In the genomic region with DNA sequence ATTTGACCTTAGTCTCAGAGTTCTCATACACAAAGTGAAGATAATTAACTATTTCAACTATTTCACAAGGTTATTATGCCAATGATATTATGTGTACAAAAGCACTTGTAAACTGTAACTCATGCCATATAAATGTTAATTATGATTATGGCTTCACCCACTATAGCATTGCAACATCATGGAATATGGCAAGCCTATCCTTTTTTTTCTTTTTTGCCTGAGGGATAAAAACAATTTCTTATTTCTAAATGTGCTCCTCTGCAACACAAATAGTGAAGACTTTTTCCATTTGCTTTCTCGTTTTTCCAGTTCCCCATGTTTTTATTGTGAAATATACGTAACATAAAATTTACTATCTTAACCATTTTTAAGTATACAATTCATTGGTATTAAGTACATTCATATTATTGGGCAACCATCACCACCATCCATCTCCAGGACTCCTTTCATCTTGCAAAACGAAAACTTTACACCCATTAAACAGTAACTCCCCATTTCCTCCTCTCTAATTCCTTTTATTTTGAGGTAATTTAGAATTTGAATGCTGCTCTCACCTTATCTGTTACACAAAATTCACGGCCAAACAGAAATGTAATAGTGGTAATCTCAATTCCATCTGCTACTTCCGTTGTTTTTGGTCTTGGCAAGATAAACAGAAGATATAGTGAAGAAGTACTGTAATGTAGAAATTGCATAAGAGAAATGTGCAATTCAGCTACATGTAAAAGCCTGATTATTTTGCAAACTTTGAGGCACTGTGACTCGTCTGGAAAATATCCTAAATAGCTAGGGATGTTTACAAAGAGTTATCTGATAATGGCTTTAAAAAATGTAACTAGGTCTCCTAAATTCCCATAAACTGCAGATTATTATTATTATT, we compare ENCODE assay signal across 17 cellular contexts. TPM values are rescaled to one million over a fixed set of nuclear protein-coding genes. Genes with fewer than 3 reads are reported as not detected.
DNase-seq lines count a peak whose midpoint lies in the region; ATAC-seq and TF ChIP-seq lines count a peak whose summit lies in the region.
"Had no signal": no experiment of that assay in that cellular context is flagged by ENCODE, and none has a peak within 500 bp of the region (broad histone marks: within the 10 kb centered on the region; RNA-seq: fewer than 3 reads in every experiment).

No MANE protein-coding gene starts in this region.

- H3K9me3 ChIP-seq in IMR-90 (ENCODE audit: control insufficient read depth, insufficient read depth, low read length) = no peaks in the 10 kb centered on the region
- no peaks in the 10 kb centered on the region for H3K9me3 ChIP-seq in mammary epithelial cell (replicated peaks; ENCODE audit: insufficient read depth, low read length)
- H3K9me3 ChIP-seq in colonic mucosa = no peaks in the 10 kb centered on the region
- H3K9me3 ChIP-seq: BE2C, transverse colon had no signal

- H3K79me2 ChIP-seq in mammary epithelial cell (ENCODE audit: insufficient read depth, low read length) (no peaks in the 10 kb centered on the region), mesendoderm (ENCODE audit: control insufficient read depth, insufficient read depth, low read length) (no peaks in the 10 kb centered on the region)

- H2BK20ac ChIP-seq in IMR-90 (ENCODE audit: low read depth, low read length) = no peak overlapping the region

- H4K5ac ChIP-seq in IMR-90 (ENCODE audit: low read depth, low read length) = no peak overlapping the region
- H4K5ac ChIP-seq in mesendoderm (ENCODE audit: low read length) = no peak overlapping the region

- no peak overlapping the region for H4K8ac ChIP-seq in IMR-90 (ENCODE audit: low read depth in 2 of 2, low read length in 2 of 2)
- no peak overlapping the region for H4K8ac ChIP-seq in mesendoderm (ENCODE audit: low read depth, low read length)

- H2AFZ ChIP-seq in IMR-90 (replicated peaks; ENCODE audit: low read length, poor library complexity) (no peak overlapping the region), mammary epithelial cell (ENCODE audit: low read depth, low read length) (no peak overlapping the region)

- in situ Hi-C loops in IMR-90 (cut with MboI; ENCODE audit: low sequenced_read_pairs) = no loop called here
- in situ Hi-C loops in mammary epithelial cell (cut with MboI; ENCODE audit: low sequenced_read_pairs in 2 of 2) = no loop called here

- H3K4me2 ChIP-seq in IMR-90 (ENCODE audit: low read depth, low read length) = peak overlapping the region; percentile 32
- H3K4me2 ChIP-seq in mammary epithelial cell (ENCODE audit: insufficient read depth, low read depth, low read length) = no peak overlapping the region
- H3K4me2 ChIP-seq in mesendoderm (ENCODE audit: low read length) = no peak overlapping the region

- TF ChIP-seq POLR2A in IMR-90 (IDR thresholded peaks at IDR 0.05; ENCODE audit: low read depth, low read length) = no peak

- no peak overlapping the region for H3K56ac ChIP-seq in IMR-90 (ENCODE audit: extremely low read depth, insufficient read depth, low read length)
- H3K56ac ChIP-seq in mesendoderm (ENCODE audit: low read length) = no peak overlapping the region

- H4K20me1 ChIP-seq in IMR-90 (ENCODE audit: insufficient read depth, low read length) (no peaks in the 10 kb centered on the region), mammary epithelial cell (ENCODE audit: insufficient read depth, low read length) (no peaks in the 10 kb centered on the region)

- H3K27me3 ChIP-seq in IMR-90 (ENCODE audit: control insufficient read depth, insufficient read depth, low read length) (no peaks in the 10 kb centered on the region), mammary epithelial cell (ENCODE audit: insufficient read depth, low read length) (no peaks in the 10 kb centered on the region), mesendoderm (ENCODE audit: insufficient read depth, low read length, poor library complexity) (no peaks in the 10 kb centered on the region), colonic mucosa (no peaks in the 10 kb centered on the region)
- H3K27me3 ChIP-seq: BE2C, transverse colon had no signal

- H3K27ac ChIP-seq in IMR-90 (ENCODE audit: insufficient read depth, low read length) (peak overlapping the region; percentile 59; the same call in 1 of the 2 replicates), mammary epithelial cell (ENCODE audit: insufficient read depth, low read depth, low read length) (no peak overlapping the region), mesendoderm (ENCODE audit: low read depth, low read length) (no peak overlapping the region), colonic mucosa (no peak overlapping the region)
- H3K27ac ChIP-seq: transverse colon had no signal

- no peak overlapping the region; the same call in 1 of the 2 replicates for H3K18ac ChIP-seq in IMR-90 (ENCODE audit: low read depth, low read length)
- H3K18ac ChIP-seq in mesendoderm (ENCODE audit: low read length) = no peak overlapping the region

- ATAC-seq in IMR-90 (ENCODE audit: low read depth) (peak; percentile 86), HG03280 (IDR thresholded peaks at IDR 0.05; ENCODE audit: unreplicated experiment) (no peak)
- ATAC-seq: GM12878 had no signal

- POLR2A ChIA-PET in IMR-90 (lab: Charles Lee; ENCODE audit: unreplicated experiment) = no interaction called here
- POLR2A ChIA-PET in HEK293T (lab: Yijun Ruan, JAX) = no interaction called here

- intact Hi-C loops in IMR-90 (cut with micrococcal nuclease) = no loop called here
- intact Hi-C loops in mammary epithelial cell (cut with micrococcal nuclease) = no loop called here
- intact Hi-C loops in colonic mucosa (cut with DNase I) = no loop called here

- H3K36me3 ChIP-seq in IMR-90 (ENCODE audit: control insufficient read depth, insufficient read depth, low read length) = no peaks in the 10 kb centered on the region
- H3K36me3 ChIP-seq in mammary epithelial cell (ENCODE audit: insufficient read depth, low read length) = no peaks in the 10 kb centered on the region
- H3K36me3 ChIP-seq in mesendoderm (ENCODE audit: control insufficient read depth, insufficient read depth, low read length) = no peaks in the 10 kb centered on the region
- no peaks in the 10 kb centered on the region for H3K36me3 ChIP-seq in colonic mucosa
- H3K36me3 ChIP-seq: BE2C, transverse colon had no signal

- TF ChIP-seq RAD21 in IMR-90 (IDR thresholded peaks at IDR 0.05; ENCODE audit: low read length) = no peak

- peak; percentile 80 for DNase-seq in AG10803 (ENCODE audit: low read depth)
- DNase-seq in IMR-90 = peak; percentile 77
- peak; percentile 17 for DNase-seq in mammary epithelial cell
- DNase-seq in mesendoderm = peak; percentile 13
- DNase-seq in kidney glomerular epithelial cell (lab: John Stamatoyannopoulos, UW) = no peak
- no peak for DNase-seq in HEK293T (ENCODE audit: extremely low spot score)
- no peak for DNase-seq in colonic mucosa
- DNase-seq: activated CD4-positive, CD25-positive, alpha-beta regulatory T cell; activated naive CD8-positive, alpha-beta T cell treated with anti-CD3 and anti-CD28 coated beads, Interleukin-2, amount 10 ng/mL, durations not matched to agents 7 days and 5 days; activated T-cell treated with anti-CD3 and anti-CD28 coated beads for 4 hours; BE2C; DMS53; Kasumi-1; transverse colon had no signal

- H2BK5ac ChIP-seq in IMR-90 (ENCODE audit: low read depth, low read length, poor library complexity, severe bottlenecking) (peak overlapping the region; percentile 67), mesendoderm (ENCODE audit: low read length) (no peak overlapping the region)

- H3K4me3 ChIP-seq in AG10803 (ENCODE audit: low read length) (no peak overlapping the region), IMR-90 (ENCODE audit: insufficient read depth, low read depth, low read length) (no peak overlapping the region), mammary epithelial cell (replicated peaks in 1 of 3; ENCODE audit: insufficient read depth in 1 of 3, low read depth in 2 of 3, low read length in 3 of 3) (no peak overlapping the region), mesendoderm (ENCODE audit: low read length) (no peak overlapping the region), colonic mucosa (no peak overlapping the region)
- H3K4me3 ChIP-seq: GM12878, transverse colon had no signal

- H3K4ac ChIP-seq in IMR-90 (ENCODE audit: low read depth, low read length) (no peak overlapping the region), mesendoderm (ENCODE audit: low read depth, low read length) (no peak overlapping the region)

- BruUV-seq in IMR-90 (replicated peaks; lab: Mats Ljungman, UMichigan) (no TSS peak), mammary epithelial cell (replicated peaks; lab: Mats Ljungman, UMichigan) (no TSS peak)

- H3K4me1 ChIP-seq in IMR-90 (ENCODE audit: control insufficient read depth, insufficient read depth, low read length) (0 out of 2 replicates have a peak, but pooled peaks cover 1% of the 10 kb centered on the region), mammary epithelial cell (ENCODE audit: insufficient read depth, low read length) (no peaks in the 10 kb centered on the region), mesendoderm (ENCODE audit: control insufficient read depth, low read depth, low read length) (no peaks in the 10 kb centered on the region), colonic mucosa (no peaks in the 10 kb centered on the region)
- H3K4me1 ChIP-seq: transverse colon had no signal

- no peak overlapping the region for H3K9ac ChIP-seq in IMR-90 (ENCODE audit: low read depth, low read length)
- H3K9ac ChIP-seq in mammary epithelial cell (ENCODE audit: insufficient read depth, low read length) = no peak overlapping the region
- H3K9ac ChIP-seq in mesendoderm (ENCODE audit: low read length) = no peak overlapping the region
- H3K9ac ChIP-seq in colonic mucosa (ENCODE audit: low read depth in 2 of 2, low read length in 2 of 2) = no peak overlapping the region

- no peak for TF ChIP-seq CTCF in AG10803 (conservative IDR thresholded peaks at IDR 0.05; ENCODE audit: low read length)
- no peak for TF ChIP-seq CTCF in IMR-90 (conservative IDR thresholded peaks at IDR 0.05; ENCODE audit: low read depth, low read length)
- no peak for TF ChIP-seq CTCF in mammary epithelial cell (conservative IDR thresholded peaks at IDR 0.05 in 1 of 2, IDR thresholded peaks at IDR 0.05 in 1 of 2; ENCODE audit: extremely low read depth in 1 of 2, insufficient read depth in 1 of 2, low read depth in 1 of 2, low read length in 2 of 2)
- no peak for TF ChIP-seq CTCF in colonic mucosa (IDR thresholded peaks at IDR 0.05)

- H3K79me1 ChIP-seq in IMR-90 (ENCODE audit: low read depth in 1 of 2, low read length in 2 of 2) = no peaks in the 10 kb centered on the region
- H3K79me1 ChIP-seq in mesendoderm (ENCODE audit: low read length) = no peaks in the 10 kb centered on the region

- H3K9me1 ChIP-seq in IMR-90 (ENCODE audit: insufficient read depth, low read length) = no peaks in the 10 kb centered on the region

- no peak overlapping the region for H4K91ac ChIP-seq in IMR-90 (ENCODE audit: insufficient read depth, low read depth, low read length)

- H2BK120ac ChIP-seq in IMR-90 (ENCODE audit: low read depth, low read length) = no peak overlapping the region
- no peak overlapping the region for H2BK120ac ChIP-seq in mesendoderm (ENCODE audit: low read depth, low read length)

- dilution Hi-C loops in IMR-90 (cut with HindIII; ENCODE audit: low sequenced_read_pairs, unreplicated experiment) (no loop called here), mammary epithelial cell (cut with HindIII; ENCODE audit: low sequenced_read_pairs) (no loop called here)

- H2AK5ac ChIP-seq in IMR-90 (ENCODE audit: low read depth, low read length) (no peak overlapping the region; the same call in 1 of the 2 replicates), mesendoderm (ENCODE audit: low read length) (no peak overlapping the region)

- WGBS in IMR-90 (ENCODE audit: extremely low coverage in 2 of 2, insufficient read length in 1 of 2), 2 experiments = no CpG with 5 or more reads among the region's 6 CpGs
- WGBS in mammary epithelial cell (ENCODE audit: low coverage, missing lambda C conversion rate) = 29% methylated on average over 6 of the region's 6 CpGs
- WGBS in mesendoderm (ENCODE audit: extremely low coverage, insufficient coverage, low lambda C conversion rate) = no CpG with 5 or more reads among the region's 6 CpGs

- H3K14ac ChIP-seq in IMR-90 (replicated peaks; ENCODE audit: low read depth, low read length) = no peak overlapping the region

- H2AK9ac ChIP-seq in IMR-90 (replicated peaks; ENCODE audit: low read depth, low read length, poor library complexity) = no peak overlapping the region

- no peak overlapping the region for H3K23ac ChIP-seq in IMR-90 (ENCODE audit: low read depth, low read length)
- H3K23ac ChIP-seq in mesendoderm (ENCODE audit: low read length) = no peak overlapping the region

- CTCF ChIA-PET in IMR-90 (lab: Yijun Ruan, JAX) (no interaction called here), mammary epithelial cell (lab: Charles Lee; ENCODE audit: low non-redundant PET) (no interaction called here), HEK293T (lab: Yijun Ruan, JAX) (interaction anchor here (1.3 kb wide), 1 partner anchor 20 kb away, joined by 3 read pairs; no protein-coding TSS in a partner anchor)

- H2BK15ac ChIP-seq in IMR-90 (ENCODE audit: low read depth, low read length) = no peak overlapping the region
- no peak overlapping the region for H2BK15ac ChIP-seq in mesendoderm (replicated peaks; ENCODE audit: low read depth)

RNA-seq across cellular contexts. Expression of gene NANOGP8, which starts 46.2 kb away (rescaled TPM):
- total RNA-seq in IMR-90 (2012; rRNA removed) (not detected in 2 replicates), mammary epithelial cell (not detected), colonic mucosa (not detected)
- polyA plus RNA-seq in IMR-90 (2012; rRNA removed) (not detected in 2 replicates), mammary epithelial cell (not detected)
- not detected in 2 replicates for polyA plus RNA-seq in IMR-90 (2012; cell fraction: cytosol; rRNA removed)
- 0.17 TPM in 1 of 2 replicates, not detected in the other for polyA plus RNA-seq in IMR-90 (2012; cell fraction: nucleus; rRNA removed; ENCODE audit: low replicate concordance)
- polyA minus RNA-seq in mammary epithelial cell = not detected
- polyA plus RNA-seq in mesendoderm (2013, experiment 1 of 2) = 39.5 TPM
- polyA plus RNA-seq in mesendoderm (2013, experiment 2 of 2) = 39.7 TPM
- total RNA-seq: activated naive CD8-positive, alpha-beta T cell treated with anti-CD3 and anti-CD28 coated beads, Interleukin-2, amount 10 ng/mL, durations not matched to agents 7 days and 5 days; frontal cortex; GM12878 had no signal
- polyA plus RNA-seq: GM12878 had no signal

RNA-seq across cellular contexts. Expression of gene ZNF770, which starts 50.8 kb away (rescaled TPM):
- 26.5 and 38.9 TPM in 2 replicates for total RNA-seq in IMR-90 (2012; rRNA removed)
- polyA plus RNA-seq in IMR-90 (2012; rRNA removed) = 5.5 and 9.4 TPM in 2 replicates
- 0.99 and 1.5 TPM in 2 replicates for polyA plus RNA-seq in IMR-90 (2012; cell fraction: cytosol; rRNA removed)
- polyA plus RNA-seq in IMR-90 (2012; cell fraction: nucleus; rRNA removed; ENCODE audit: low replicate concordance) = 0.51 and 5.5 TPM in 2 replicates
- total RNA-seq in mammary epithelial cell = 10 to 100 TPM; 41.7 to 45.3 TPM
- 14.2 TPM for polyA plus RNA-seq in mammary epithelial cell
- 8.1 TPM for polyA minus RNA-seq in mammary epithelial cell
- 54.8 TPM for polyA plus RNA-seq in mesendoderm (2013, experiment 1 of 2)
- polyA plus RNA-seq in mesendoderm (2013, experiment 2 of 2) = 54.5 TPM
- 10 to 100 TPM; 29.1 to 31.9 TPM for total RNA-seq in colonic mucosa

Comparison
In these comparisons a context has a peak if more than half of its experiments do, and no peak if none do; other contexts are left out.
1. DNase-seq: peak in AG10803 (single experiment), IMR-90 (single experiment), mammary epithelial cell (single experiment) and mesendoderm (single experiment); none in kidney glomerular epithelial cell (single experiment), HEK293T (single experiment) and colonic mucosa (single experiment).